8 cellular contexts compared by ENCODE assay signal in genomic region chr11:125072210-125072960, GRCh38. TPM values are rescaled to one million over a fixed set of nuclear protein-coding genes. Genes with fewer than 3 reads are reported as not detected.
DNase-seq lines count a peak whose midpoint lies in the region; ATAC-seq, FAIRE-seq and TF ChIP-seq lines count a peak whose summit lies in the region.

No MANE protein-coding gene starts in this region.

- peak overlapping the region in 1 of 4 donors; percentile 48 for H3K27ac ChIP-seq in pancreas

- no peak overlapping the region for H3K4me3 Mint-ChIP-seq in MCF 10A (ENCODE audit: unreplicated experiment)

- FAIRE-seq in pancreas (lab: Jason Lieb, UNC) = no peak

- no peak for TF ChIP-seq CTCF in pancreas (IDR thresholded peaks at IDR 0.05)
- no peak for TF ChIP-seq CTCF in MCF 10A (IDR thresholded peaks at IDR 0.05; ENCODE audit: unreplicated experiment)

- no peaks in the 10 kb centered on the region for H3K27me3 Mint-ChIP-seq in MCF 10A (ENCODE audit: insufficient read depth, unreplicated experiment)

- POLR2A ChIA-PET in MCF 10A (lab: Yijun Ruan, JAX) = interaction anchor here (0.6 to 1.7 kb wide), 3 partner anchors 10 to 26 kb away, joined by 3 to 8 read pairs (median 3); no protein-coding TSS in a partner anchor

- no TSS peak for BruUV-seq in MCF 10A (replicated peaks; lab: Mats Ljungman, UMichigan)

- whole genome bisulfite sequencing in pancreas, 2 donors = 68 to 71% methylated on average over 12 of the region's 12 CpGs

- H3K9me3 ChIP-seq in pancreas = no peaks in the 10 kb centered on the region

- H3K27ac Mint-ChIP-seq in MCF 10A (ENCODE audit: low read depth, unreplicated experiment) = no peak overlapping the region

- peaks cover 40% of the 10 kb centered on the region for H3K4me1 Mint-ChIP-seq in MCF 10A (ENCODE audit: insufficient read depth, unreplicated experiment)

- H3K36me3 ChIP-seq in pancreas = no peaks in the 10 kb centered on the region

- no peak overlapping the region for H3K4me3 ChIP-seq in pancreas

- ATAC-seq in GM18868 (IDR thresholded peaks at IDR 0.05; ENCODE audit: unreplicated experiment) (peak; percentile 88), HG02870 (IDR thresholded peaks at IDR 0.05; ENCODE audit: unreplicated experiment) (peak; percentile 85), pancreas (peak in 3 of 4 donors; percentile 10 to 66 (median 53))

- CTCF ChIA-PET in MCF 10A (lab: Yijun Ruan, JAX) = interaction anchor here (1.2 to 2.9 kb wide), 5 partner anchors 10 to 101 kb away, joined by 4 to 13 read pairs (median 6); no protein-coding TSS in a partner anchor

- no peaks in the 10 kb centered on the region for H3K9me3 Mint-ChIP-seq in MCF 10A (ENCODE audit: unreplicated experiment)

- peaks cover 0 to 7% (median 5%) of the 10 kb centered on the region in 3 donors for H3K4me1 ChIP-seq in pancreas

- no peaks in the 10 kb centered on the region for H3K27me3 ChIP-seq in pancreas

- peak; percentile 86 for DNase-seq in RPMI8226
- DNase-seq in pancreas = peak in 5 of 6 donors; percentile 5 to 46 (median 27)
- DNase-seq in glomerular visceral epithelial cell (ENCODE audit: extremely low spot score) = no peak
- no peak for DNase-seq in MCF 10A (ENCODE audit: unreplicated experiment)
- DNase-seq in NCI-H510A treated with DMSO at 0.1 percent for 48 hours (lab: John Stamatoyannopoulos, UW) = no peak
- DNase-seq in occipital lobe (lab: John Stamatoyannopoulos, UW) = no peak

- no peaks in the 10 kb centered on the region for H3K36me3 Mint-ChIP-seq in MCF 10A (ENCODE audit: insufficient read depth, unreplicated experiment)

- intact Hi-C loops in pancreas (cut with DNase I) = loop anchor here in 1 of 3 donors (10.0 kb wide), 1 partner anchor 282 kb away; no protein-coding TSS in a partner anchor
- intact Hi-C loops in MCF 10A (cut with micrococcal nuclease) = no loop called here

RNA-seq across cellular contexts. Expression of gene SLC37A2, which starts 9.3 kb away (rescaled TPM):
- 1 to 10 TPM in 3 of 6 donors, under 1 TPM in 3; 0.32 to 7.3 (median 1.5) TPM for total RNA-seq in pancreas
- under 1 TPM; 0.59 to 0.61 TPM for polyA plus RNA-seq in pancreas
- total RNA-seq in MCF 10A (2022) = 5.2 and 7.8 TPM in 2 replicates
- total RNA-seq in occipital lobe = 3.4 TPM

RNA-seq across cellular contexts. Expression of gene TMEM218, which starts 39.0 kb away (rescaled TPM):
- total RNA-seq in pancreas (10 to 100 TPM in 2 of 6 donors, 1 to 10 TPM in 4; 5.6 to 13.2 (median 9.9) TPM), MCF 10A (2022) (21.1 and 31.3 TPM in 2 replicates), occipital lobe (23.9 TPM)
- 10 to 100 TPM; 11.4 to 27.1 TPM for polyA plus RNA-seq in pancreas

Comparison
In these comparisons a context has a peak if more than half of its experiments do, and no peak if none do; other contexts are left out.
1. DNase-seq: peak in RPMI8226 (single experiment) and pancreas (5 of 6); none in glomerular visceral epithelial cell (single experiment), MCF 10A (single experiment), NCI-H510A treated with DMSO at 0.1 percent for 48 hours (single experiment) and occipital lobe (single experiment).
2. Peak in every context shown above with its lines, with median percentiles within 50 percentile points of each other: ATAC-seq.